16 cellular contexts compared by ENCODE assay signal in the genomic region with DNA sequence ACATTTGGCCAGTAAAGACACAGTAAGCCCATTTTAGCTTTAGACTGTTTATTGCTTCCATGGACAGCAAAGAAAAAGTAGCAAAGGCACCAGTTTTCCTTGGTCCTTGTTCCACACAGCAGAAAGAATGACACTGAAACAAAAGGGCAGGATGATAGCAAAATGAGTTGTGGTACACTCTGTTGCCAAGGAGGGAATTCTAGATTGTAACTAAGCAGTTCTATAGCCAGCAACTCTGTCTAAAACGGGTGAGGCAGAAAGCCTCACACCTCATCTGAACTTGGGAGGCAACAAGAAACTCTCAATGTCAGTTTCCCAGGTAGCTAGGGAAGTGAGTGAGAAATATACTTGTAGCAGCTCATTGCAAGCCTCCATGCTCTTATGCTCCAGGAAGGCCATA.
"Had no signal": no experiment of that assay in that cellular context is flagged by ENCODE, and none has a peak within 500 bp of the region (broad histone marks: within the 10 kb centered on the region; RNA-seq: fewer than 3 reads in every experiment).

No MANE protein-coding gene starts in this region.

- H3K27me3 Mint-ChIP-seq: activated naive CD8-positive, alpha-beta T cell; effector memory CD8-positive, alpha-beta T cell; progenitor cell of endocrine pancreas had no signal

- H3K4me1 ChIP-seq: vagina had no signal

- H3K4me3 Mint-ChIP-seq: activated naive CD8-positive, alpha-beta T cell; effector memory CD8-positive, alpha-beta T cell had no signal

- H2AFZ ChIP-seq: hepatocyte had no signal

- DNase-seq: activated CD4-positive, alpha-beta T cell treated with anti-CD3 and anti-CD28 coated beads, Interleukin-2, amount 50 U/mL, for 4 hours; caudate nucleus; effector memory CD8-positive, alpha-beta T cell; foreskin keratinocyte; left colon; midbrain; stimulated activated naive CD8-positive, alpha-beta T cell treated with anti-CD3 and anti-CD28 coated beads, Interleukin-15, Interleukin-2, amounts not matched to agents 100 U/mL and 50 U/mL, for 24 hours; substantia nigra; T-helper 2 cell; transverse colon had no signal

- H3K4me2 ChIP-seq: hepatocyte had no signal

- H3K27me3 ChIP-seq: foreskin keratinocyte, hepatocyte, transverse colon, vagina had no signal

- H3K27ac Mint-ChIP-seq: activated naive CD8-positive, alpha-beta T cell; effector memory CD8-positive, alpha-beta T cell; progenitor cell of endocrine pancreas had no signal

- H3K27ac ChIP-seq: foreskin keratinocyte, hepatocyte, transverse colon, vagina, VCaP had no signal

- H3K9me3 Mint-ChIP-seq: effector memory CD8-positive, alpha-beta T cell had no signal

- ATAC-seq: effector memory CD8-positive, alpha-beta T cell; foreskin keratinocyte; left colon; stimulated activated naive CD8-positive, alpha-beta T cell treated with anti-CD3 and anti-CD28 coated beads, Interleukin-15, Interleukin-2, amounts not matched to agents 100 U/mL and 50 U/mL, for 24 hours had no signal

- H3K36me3 ChIP-seq: transverse colon, vagina had no signal

- H3K36me3 Mint-ChIP-seq: activated naive CD8-positive, alpha-beta T cell had no signal

- H3K79me2 ChIP-seq: hepatocyte had no signal

- H3K9me3 ChIP-seq: transverse colon, vagina had no signal

- H3K4me3 ChIP-seq: hepatocyte, skin epidermis, transverse colon, vagina had no signal
